ENCODE assay signal across 20 cellular contexts in genomic region chr12:110889361-110889760, GRCh38. TPM values are rescaled to one million over a fixed set of nuclear protein-coding genes. Genes with fewer than 3 reads are reported as not detected.
A peak's percentile ranks its signal among the peaks of the same experiment; 100 is the strongest.
DNase-seq lines count a peak whose midpoint lies in the region; ATAC-seq and TF ChIP-seq lines count a peak whose summit lies in the region.
"Had no signal": no experiment of that assay in that cellular context is flagged by ENCODE, and none has a peak within 500 bp of the region (broad histone marks: within the 10 kb centered on the region; RNA-seq: fewer than 3 reads in every experiment).

No MANE protein-coding gene starts in this region.

- no peak for DNase-seq in A673 (ENCODE audit: low spot score)
- no peak for DNase-seq in IMR-90
- no peak for DNase-seq in neural progenitor cell (ENCODE audit: low spot score)
- DNase-seq in esophagus squamous epithelium (lab: John Stamatoyannopoulos, UW), result no peak
- DNase-seq in Karpas-422, result no peak
- DNase-seq: 8988T; C1 segment of cervical spinal cord; Calu3; CD4-positive, alpha-beta memory T cell; COR-L47; DMS53; DMS79 treated with DMSO at 0.1 percent for 48 hours; GF-D8; HCEC 1CT had no signal

- H3K18ac ChIP-seq in IMR-90 (ENCODE audit: low read depth, low read length), result no peak overlapping the region

- H3K27me3 ChIP-seq in A673 (replicated peaks; ENCODE audit: insufficient read depth, low read depth, low read length, poor library complexity), result no peaks in the 10 kb centered on the region
- H3K27me3 ChIP-seq in IMR-90 (ENCODE audit: control insufficient read depth, insufficient read depth, low read length), result no peaks in the 10 kb centered on the region
- H3K27me3 ChIP-seq in neural progenitor cell, result no peaks in the 10 kb centered on the region
- H3K27me3 ChIP-seq in esophagus squamous epithelium, result peaks cover 0 to 17% (median 0%) of the 10 kb centered on the region in 4 donors
- H3K27me3 ChIP-seq in Karpas-422 (ENCODE audit: low read length), result no peaks in the 10 kb centered on the region

- H4K91ac ChIP-seq in IMR-90 (ENCODE audit: insufficient read depth, low read depth, low read length), result no peak overlapping the region

- no peaks in the 10 kb centered on the region for H3K9me1 ChIP-seq in IMR-90 (ENCODE audit: insufficient read depth, low read length)

- H2BK15ac ChIP-seq in IMR-90 (ENCODE audit: low read depth, low read length), result no peak overlapping the region

- no peak overlapping the region for H3K23ac ChIP-seq in IMR-90 (ENCODE audit: low read depth, low read length)

- no peak overlapping the region for H2BK120ac ChIP-seq in IMR-90 (ENCODE audit: low read depth, low read length)

- H3K79me2 ChIP-seq in neural progenitor cell (ENCODE audit: low read depth) (no peaks in the 10 kb centered on the region), Karpas-422 (ENCODE audit: low read length) (no peaks in the 10 kb centered on the region)

- H2AFZ ChIP-seq in IMR-90 (replicated peaks; ENCODE audit: low read length, poor library complexity), result peak overlapping the region; percentile 51
- no peak overlapping the region for H2AFZ ChIP-seq in neural progenitor cell (replicated peaks)
- H2AFZ ChIP-seq in Karpas-422 (ENCODE audit: low read length), result no peak overlapping the region
- H2AFZ ChIP-seq: GM23338 had no signal

- no peaks in the 10 kb centered on the region for H3K9me3 Mint-ChIP-seq in neural progenitor cell
- H3K9me3 Mint-ChIP-seq: CD4-positive, alpha-beta memory T cell; GM23338 had no signal

- dilution Hi-C loops in IMR-90 (cut with HindIII; ENCODE audit: low sequenced_read_pairs, unreplicated experiment), result no loop called here

- H3K36me3 ChIP-seq in A673 (ENCODE audit: insufficient read depth, low read length, poor library complexity, severe bottlenecking), result no peaks in the 10 kb centered on the region
- H3K36me3 ChIP-seq in IMR-90 (ENCODE audit: control insufficient read depth, insufficient read depth, low read length), result no peaks in the 10 kb centered on the region
- H3K36me3 ChIP-seq in neural progenitor cell, result no peaks in the 10 kb centered on the region
- no peaks in the 10 kb centered on the region for H3K36me3 ChIP-seq in esophagus squamous epithelium
- no peaks in the 10 kb centered on the region for H3K36me3 ChIP-seq in Karpas-422 (ENCODE audit: insufficient read depth, low read length)

- TF ChIP-seq POLR2A in IMR-90 (IDR thresholded peaks at IDR 0.05; ENCODE audit: low read depth, low read length) (no peak), esophagus squamous epithelium (IDR thresholded peaks at IDR 0.05) (no peak)

- H3K4me2 ChIP-seq in IMR-90 (ENCODE audit: low read depth, low read length) (no peak overlapping the region), neural progenitor cell (no peak overlapping the region), Karpas-422 (ENCODE audit: low read depth, low read length, poor library complexity, severe bottlenecking) (no peak overlapping the region)
- H3K4me2 ChIP-seq: A549, GM23338 had no signal

- ATAC-seq in IMR-90 (ENCODE audit: low read depth) (no peak), HG02678 (IDR thresholded peaks at IDR 0.05; ENCODE audit: unreplicated experiment) (no peak)
- ATAC-seq: A549, GM23338 had no signal

- H3K36me3 Mint-ChIP-seq in neural progenitor cell, result no peaks in the 10 kb centered on the region
- H3K36me3 Mint-ChIP-seq: CD4-positive, alpha-beta memory T cell had no signal

- BruUV-seq in A673 (replicated peaks; lab: Mats Ljungman, UMichigan) (no TSS peak), IMR-90 (replicated peaks; lab: Mats Ljungman, UMichigan) (no TSS peak)

- H3K9me3 ChIP-seq in A673 (ENCODE audit: low read depth, low read length, poor library complexity, severe bottlenecking) (no peaks in the 10 kb centered on the region), IMR-90 (ENCODE audit: control insufficient read depth, insufficient read depth, low read length) (no peaks in the 10 kb centered on the region), neural progenitor cell (ENCODE audit: low read depth) (no peaks in the 10 kb centered on the region), esophagus squamous epithelium (no peaks in the 10 kb centered on the region), Karpas-422 (ENCODE audit: low read length) (no peaks in the 10 kb centered on the region)
- H3K9me3 ChIP-seq: A549 had no signal

- no peak overlapping the region for H2BK5ac ChIP-seq in IMR-90 (ENCODE audit: low read depth, low read length, poor library complexity, severe bottlenecking)

- no peak for TF ChIP-seq CTCF in A673 (conservative IDR thresholded peaks at IDR 0.05; ENCODE audit: low read depth, low read length)
- TF ChIP-seq CTCF in IMR-90 (conservative IDR thresholded peaks at IDR 0.05; ENCODE audit: low read depth, low read length), result no peak
- no peak for TF ChIP-seq CTCF in neural progenitor cell (IDR thresholded peaks at IDR 0.05)
- no peak for TF ChIP-seq CTCF in esophagus squamous epithelium (IDR thresholded peaks at IDR 0.05)

- no peaks in the 10 kb centered on the region for H3K4me1 ChIP-seq in A673 (ENCODE audit: insufficient read depth, low read length, poor library complexity, severe bottlenecking)
- no peaks in the 10 kb centered on the region for H3K4me1 ChIP-seq in IMR-90 (ENCODE audit: control insufficient read depth, insufficient read depth, low read length)
- H3K4me1 ChIP-seq in neural progenitor cell, result peaks cover 8% of the 10 kb centered on the region
- H3K4me1 ChIP-seq in esophagus squamous epithelium, result peaks cover 0 to 15% (median 2%) of the 10 kb centered on the region in 3 donors
- no peaks in the 10 kb centered on the region for H3K4me1 ChIP-seq in Karpas-422 (ENCODE audit: low read length)

- H3K4ac ChIP-seq in IMR-90 (ENCODE audit: low read depth, low read length), result no peak overlapping the region

- 60% methylated on average over 8 of the region's 12 CpGs; no CpG with 5 or more reads in 1 of the 2 experiments for whole genome bisulfite sequencing in IMR-90 (ENCODE audit: extremely low coverage in 2 of 2, insufficient read length in 1 of 2), 2 experiments
- WGBS in esophagus squamous epithelium, 2 donors, result 86 to 88% methylated on average over 12 of the region's 12 CpGs

- no peak for TF ChIP-seq RAD21 in IMR-90 (IDR thresholded peaks at IDR 0.05; ENCODE audit: low read length)

- H4K8ac ChIP-seq in IMR-90 (ENCODE audit: low read depth in 2 of 2, low read length in 2 of 2), result no peak overlapping the region

- no peak overlapping the region for H2BK20ac ChIP-seq in IMR-90 (ENCODE audit: low read depth, low read length)

- no peak overlapping the region for H3K27ac Mint-ChIP-seq in neural progenitor cell
- H3K27ac Mint-ChIP-seq: GM23338 had no signal

- H3K79me1 ChIP-seq in IMR-90 (ENCODE audit: low read depth in 1 of 2, low read length in 2 of 2), result no peaks in the 10 kb centered on the region

- intact Hi-C loops in A673 (cut with micrococcal nuclease; ENCODE audit: unreplicated experiment) (loop anchor here (2.0 to 5.0 kb wide), 3 partner anchors 167 to 421 kb away; partner anchors contain the start of genes FAM216A, GPN3 and TCTN1), IMR-90 (cut with micrococcal nuclease) (loop anchor here (2.0 to 5.0 kb wide), 2 partner anchors 287 to 387 kb away; partner anchors contain the start of genes RAD9B and VPS29), esophagus squamous epithelium (cut with DNase I) (no loop called here)

- no peak overlapping the region for H2AK5ac ChIP-seq in IMR-90 (ENCODE audit: low read depth, low read length)

- H3K14ac ChIP-seq in IMR-90 (replicated peaks; ENCODE audit: low read depth, low read length), result no peak overlapping the region

- no peaks in the 10 kb centered on the region for H3K9me2 ChIP-seq in Karpas-422 (replicated peaks; ENCODE audit: insufficient read depth, low read length)

- H3K4me3 Mint-ChIP-seq in neural progenitor cell, result peak overlapping the region; percentile 48
- H3K4me3 Mint-ChIP-seq: GM23338 had no signal

- no peak overlapping the region for H2AK9ac ChIP-seq in IMR-90 (replicated peaks; ENCODE audit: low read depth, low read length, poor library complexity)

- POLR2A ChIA-PET in A673 (lab: Charles Lee; ENCODE audit: low non-redundant PET) (no interaction called here), IMR-90 (lab: Charles Lee; ENCODE audit: unreplicated experiment) (no interaction called here)

- H3K56ac ChIP-seq in IMR-90 (ENCODE audit: extremely low read depth, insufficient read depth, low read length), result no peak overlapping the region

- H3K27ac ChIP-seq in A673 (ENCODE audit: low read depth, low read length, poor library complexity, severe bottlenecking) (peak overlapping the region; percentile 22), IMR-90 (ENCODE audit: insufficient read depth, low read length) (no peak overlapping the region), neural progenitor cell (no peak overlapping the region), esophagus squamous epithelium (no peak overlapping the region), Karpas-422 (ENCODE audit: low read length) (no peak overlapping the region)
- H3K27ac ChIP-seq: A549 had no signal

- in situ Hi-C loops in IMR-90 (cut with MboI; ENCODE audit: low sequenced_read_pairs), result loop anchor here (10.0 kb wide), 1 partner anchor 275 kb away; the partner anchor contains the start of gene TCTN1

- no peak overlapping the region for H3K4me3 ChIP-seq in A673 (ENCODE audit: low read depth, low read length, poor library complexity, severe bottlenecking)
- no peak overlapping the region for H3K4me3 ChIP-seq in IMR-90 (ENCODE audit: insufficient read depth, low read depth, low read length)
- no peak overlapping the region for H3K4me3 ChIP-seq in neural progenitor cell
- no peak overlapping the region for H3K4me3 ChIP-seq in esophagus squamous epithelium
- H3K4me3 ChIP-seq in Karpas-422 (ENCODE audit: low read length), result no peak overlapping the region
- H3K4me3 ChIP-seq: A549, GM23338 had no signal

- H3K9ac ChIP-seq in IMR-90 (ENCODE audit: low read depth, low read length), result no peak overlapping the region
- H3K9ac ChIP-seq in neural progenitor cell, result no peak overlapping the region
- H3K9ac ChIP-seq in Karpas-422 (ENCODE audit: low read length), result no peak overlapping the region

- peaks cover 15% of the 10 kb centered on the region for H3K4me1 Mint-ChIP-seq in neural progenitor cell
- H3K4me1 Mint-ChIP-seq: GM23338 had no signal

- H3K27me3 Mint-ChIP-seq in neural progenitor cell (ENCODE audit: insufficient read depth, low read depth), result peaks cover 16% of the 10 kb centered on the region

- no peak overlapping the region for H4K5ac ChIP-seq in IMR-90 (ENCODE audit: low read depth, low read length)

- CTCF ChIA-PET in A673 (lab: Charles Lee), result no interaction called here
- CTCF ChIA-PET in IMR-90 (lab: Yijun Ruan, JAX), result no interaction called here

- H3F3A ChIP-seq in neural progenitor cell (ENCODE audit: low read depth), result peaks cover 8% of the 10 kb centered on the region

- no peaks in the 10 kb centered on the region for H4K20me1 ChIP-seq in IMR-90 (ENCODE audit: insufficient read depth, low read length)
- H4K20me1 ChIP-seq in neural progenitor cell (ENCODE audit: low read depth), result no peaks in the 10 kb centered on the region
- H4K20me1 ChIP-seq in Karpas-422 (ENCODE audit: insufficient read depth, low read depth, low read length), result no peaks in the 10 kb centered on the region

RNA-seq across cellular contexts. Expression of gene MYL2, which starts 31.0 kb away (rescaled TPM):
- total RNA-seq in A673 (2021), result not detected in 2 replicates
- total RNA-seq in IMR-90 (2012; rRNA removed), result not detected in 2 replicates
- not detected in 2 replicates for polyA plus RNA-seq in IMR-90 (2012; rRNA removed)
- polyA plus RNA-seq in IMR-90 (2012; cell fraction: cytosol; rRNA removed), result not detected in 2 replicates
- not detected in 2 replicates for polyA plus RNA-seq in IMR-90 (2012; cell fraction: nucleus; rRNA removed; ENCODE audit: low replicate concordance)
- not detected in 2 replicates for total RNA-seq in neural progenitor cell (ENCODE audit: low replicate concordance)
- total RNA-seq in esophagus squamous epithelium, result not detected
- not detected in 2 replicates for total RNA-seq in Karpas-422 (2014; rRNA removed; shearing (Covaris generic); ENCODE audit: low replicate concordance)
- total RNA-seq: Calu3; CD4-positive, alpha-beta memory T cell; Daoy; G401; GM23338 had no signal
- polyA plus RNA-seq: BJ; CD4-positive, alpha-beta memory T cell; GM23338 had no signal

RNA-seq across cellular contexts. Expression of gene CCDC63, which starts 42.6 kb away (rescaled TPM):
- total RNA-seq in A673 (2021), result 0.24 TPM in 1 of 2 replicates, not detected in the other
- total RNA-seq in IMR-90 (2012; rRNA removed), result not detected in 2 replicates
- polyA plus RNA-seq in IMR-90 (2012; rRNA removed), result not detected in 2 replicates
- polyA plus RNA-seq in IMR-90 (2012; cell fraction: cytosol; rRNA removed), result not detected in 2 replicates
- not detected in 2 replicates for polyA plus RNA-seq in IMR-90 (2012; cell fraction: nucleus; rRNA removed; ENCODE audit: low replicate concordance)
- total RNA-seq in neural progenitor cell (ENCODE audit: low replicate concordance), result 0.24 TPM in 1 of 2 replicates, not detected in the other
- not detected for total RNA-seq in esophagus squamous epithelium
- not detected in 2 replicates for total RNA-seq in Karpas-422 (2014; rRNA removed; shearing (Covaris generic); ENCODE audit: low replicate concordance)
- total RNA-seq: Calu3; CD4-positive, alpha-beta memory T cell; Daoy; G401; GM23338 had no signal
- polyA plus RNA-seq: BJ; CD4-positive, alpha-beta memory T cell had no signal
